ENCODE assay signal across 17 cellular contexts in the genomic region with DNA sequence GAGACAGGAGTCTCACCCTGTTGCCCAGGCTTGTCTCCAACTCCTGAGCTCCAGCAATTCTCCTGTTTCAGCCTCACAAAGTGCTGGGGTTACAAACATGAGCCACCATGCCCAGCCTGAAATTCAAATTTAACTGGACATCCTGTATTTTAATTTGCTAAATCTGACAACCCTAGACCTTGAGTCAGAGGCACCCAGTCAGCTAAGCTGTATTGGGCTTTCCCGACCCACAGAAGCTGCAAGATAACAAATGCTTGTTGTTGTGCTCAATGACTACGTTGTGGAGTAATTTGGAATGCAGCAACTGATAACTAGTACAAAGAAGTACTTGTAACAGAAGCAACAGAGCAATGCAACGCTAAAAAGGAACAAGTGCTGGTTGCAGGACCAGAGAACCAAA.
DNase-seq lines count a peak whose midpoint lies in the region; TF ChIP-seq lines count a peak whose summit lies in the region.
"Had no signal": no experiment of that assay in that cellular context is flagged by ENCODE, and none has a peak within 500 bp of the region (broad histone marks: within the 10 kb centered on the region; RNA-seq: fewer than 3 reads in every experiment).

No MANE protein-coding gene starts in this region.

- no peaks in the 10 kb centered on the region for H3K27me3 ChIP-seq in layer of hippocampus (ENCODE audit: control insufficient read depth, insufficient read depth, low read length)
- H3K27me3 ChIP-seq: upper lobe of left lung had no signal

- H3K27ac ChIP-seq in angular gyrus (ENCODE audit: low read depth, low read length) = peak overlapping the region; percentile 73
- peak overlapping the region; percentile 67 for H3K27ac ChIP-seq in layer of hippocampus (ENCODE audit: low read depth, low read length)
- H3K27ac ChIP-seq: upper lobe of left lung had no signal

- DNase-seq in epithelial cell of esophagus (ENCODE audit: low read depth) (peak; percentile 33), superior temporal gyrus (ENCODE audit: extremely low spot score) (peak; percentile 76), NCI-H510A (lab: John Stamatoyannopoulos, UW) (no peak), DMS79 treated with DMSO at 0.1 percent for 48 hours (lab: John Stamatoyannopoulos, UW) (no peak), NCI-H2029 (lab: John Stamatoyannopoulos, UW) (no peak)
- no peak for DNase-seq in activated effector memory CD4-positive, alpha-beta T cell treated with anti-CD3 and anti-CD28 coated beads, Interleukin-2, amount 50 U/mL, for 16 hours
- DNase-seq: activated CD4-positive, alpha-beta memory T cell treated with anti-CD3 and anti-CD28 coated beads, Interleukin-2, amount 10 ng/mL, durations not matched to agents 7 days and 5 days; activated CD4-positive, CD25-positive, alpha-beta regulatory T cell treated with anti-CD3 and anti-CD28 coated beads, Interleukin-2, amount 50 U/mL, for 72 hours; activated gamma-delta T cell treated with Interleukin-2 at 50 U/mL for 16 hours; CD4-positive, CD25-positive, alpha-beta regulatory T cell; DMS 273 treated with DMSO at 0.1 percent for 48 hours; NCI-H1417; NCI-H524; SIG-M5; upper lobe of left lung had no signal

- no peak for TF ChIP-seq CTCF in epithelial cell of esophagus (IDR thresholded peaks at IDR 0.05; ENCODE audit: insufficient read depth, low read depth, low read length, missing control alignments)

- no peak overlapping the region for H3K4me3 ChIP-seq in epithelial cell of esophagus (ENCODE audit: low read length)
- H3K4me3 ChIP-seq: upper lobe of left lung had no signal

Comparison
In these comparisons a context has a peak if more than half of its experiments do, and no peak if none do; other contexts are left out.
1. DNase-seq: peak in epithelial cell of esophagus (single experiment) and superior temporal gyrus (single experiment); none in NCI-H510A (single experiment), DMS79 treated with DMSO at 0.1 percent for 48 hours (single experiment), activated effector memory CD4-positive, alpha-beta T cell treated with anti-CD3 and anti-CD28 coated beads, Interleukin-2, amount 50 U/mL, for 16 hours (single experiment) and NCI-H2029 (single experiment).